ENCODE assay signal across 29 cellular contexts in genomic region chr5:138996120-138996519, GRCh38.
"Had no signal": no experiment of that assay in that cellular context is flagged by ENCODE, and none has a peak within 500 bp of the region (broad histone marks: within the 10 kb centered on the region; RNA-seq: fewer than 3 reads in every experiment).

No MANE protein-coding gene starts in this region.

- FAIRE-seq: urothelium cell line had no signal

- H3K4me3 ChIP-seq: stomach, suprapubic skin, testis, thoracic aorta, thyroid gland, tibial artery, tibial nerve, transverse colon, upper lobe of left lung, upper lobe of right lung, uterus, vagina had no signal

- H3K27ac ChIP-seq: stomach, suprapubic skin, testis, thoracic aorta, thyroid gland, tibial artery, tibial nerve, transverse colon, upper lobe of left lung, upper lobe of right lung, uterus, vagina had no signal

- H3K27me3 Mint-ChIP-seq: stimulated activated memory B cell treated with anti-CD40 and anti-IgM and Interleukin-4, amounts not matched to agents 10 μg/mL and 1 μg/mL and 100 μg/mL, for 72 hours; stimulated activated naive B cell treated with anti-CD40 and anti-IgM and Interleukin-4, amounts not matched to agents 10 μg/mL and 1 μg/mL and 100 μg/mL, for 72 hours; stimulated activated naive CD8-positive, alpha-beta T cell treated with anti-CD3 and anti-CD28 coated beads, Interleukin-15, amount 100 ng/mL, for 72 hours; stimulated activated naive CD8-positive, alpha-beta T cell treated with anti-CD3 and anti-CD28 coated beads, Interleukin-15, Interleukin-2, amounts not matched to agents 100 ng/mL and 50 ng/mL, for 24 hours; type B pancreatic cell had no signal

- H3K4me1 ChIP-seq: stomach, suprapubic skin, testis, thyroid gland, tibial artery, transverse colon, upper lobe of left lung, upper lobe of right lung, uterus, vagina had no signal

- DNase-seq: stimulated activated CD4-positive, alpha-beta T cell treated with anti-CD3 and anti-CD28 coated beads, Interleukin-2, amount 100 ng/mL, for 48 hours; stimulated activated CD4-positive, alpha-beta T cell treated with anti-CD3 and anti-CD28 coated beads, Interleukin-4, amount 100 ng/mL, for 1 hour; stimulated activated CD4-positive, alpha-beta T cell treated with anti-CD3 and anti-CD28 coated beads, Interleukin-4, amount 100 ng/mL, for 24 hours; stimulated activated CD4-positive, alpha-beta T cell treated with anti-CD3 and anti-CD28 coated beads, Interleukin-4, amount 100 ng/mL, for 4 hours; stimulated activated CD8-positive, alpha-beta memory T cell treated with anti-CD3 and anti-CD28 coated beads, Interleukin-4, amount 100 ng/mL, for 48 hours; stimulated activated naive B cell treated with anti-CD40 and anti-IgM and Interleukin-4, amounts not matched to agents 10 μg/mL and 1 μg/mL and 100 μg/mL, for 72 hours; stimulated activated naive CD4-positive, alpha-beta T cell; stimulated activated naive CD4-positive, alpha-beta T cell treated with Interleukin-2 at 50 U/mL for 16 hours; stimulated activated naive CD8-positive, alpha-beta T cell treated with anti-CD3 and anti-CD28 coated beads, Interleukin-15, amount 100 ng/mL, for 72 hours; stimulated activated naive CD8-positive, alpha-beta T cell treated with anti-CD3 and anti-CD28 coated beads, Interleukin-15, Interleukin-2, amounts not matched to agents 100 U/mL and 50 U/mL, for 24 hours; stomach; substantia nigra; testis; thyroid gland; tibial artery; transverse colon; trophoblast cell; upper lobe of left lung; upper lobe of right lung; uterus had no signal

- H3K36me3 Mint-ChIP-seq: stimulated activated effector memory CD8-positive, alpha-beta T cell treated with anti-CD3 and anti-CD28 coated beads, Interleukin-12 subunit alpha, Interleukin-12 subunit beta, amount 100 ng/mL, for 72 hours had no signal

- ATAC-seq: stimulated activated effector memory CD8-positive, alpha-beta T cell treated with anti-CD3 and anti-CD28 coated beads, Interleukin-12 subunit alpha, Interleukin-12 subunit beta, amount 100 ng/mL, for 72 hours; stimulated activated memory B cell treated with anti-CD40 and anti-IgM and Interleukin-4, amounts not matched to agents 10 μg/mL and 1 μg/mL and 100 μg/mL, for 72 hours; stimulated activated naive B cell treated with anti-CD40 and anti-IgM and Interleukin-4, amounts not matched to agents 10 μg/mL and 1 μg/mL and 100 μg/mL, for 72 hours; stimulated activated naive CD8-positive, alpha-beta T cell treated with anti-CD3 and anti-CD28 coated beads, Interleukin-15, amount 100 ng/mL, for 72 hours; stimulated activated naive CD8-positive, alpha-beta T cell treated with anti-CD3 and anti-CD28 coated beads, Interleukin-15, Interleukin-2, amounts not matched to agents 100 U/mL and 50 U/mL, for 24 hours; upper lobe of right lung had no signal

- H3K9me3 Mint-ChIP-seq: stimulated activated effector memory CD8-positive, alpha-beta T cell treated with anti-CD3 and anti-CD28 coated beads, Interleukin-12 subunit alpha, Interleukin-12 subunit beta, amount 100 ng/mL, for 72 hours had no signal

- H3K27ac Mint-ChIP-seq: stimulated activated effector memory CD8-positive, alpha-beta T cell treated with anti-CD3 and anti-CD28 coated beads, Interleukin-12 subunit alpha, Interleukin-12 subunit beta, amount 100 ng/mL, for 72 hours; stimulated activated memory B cell treated with anti-CD40 and anti-IgM and Interleukin-4, amounts not matched to agents 10 μg/mL and 1 μg/mL and 100 μg/mL, for 72 hours; stimulated activated naive B cell treated with anti-CD40 and anti-IgM and Interleukin-4, amounts not matched to agents 10 μg/mL and 1 μg/mL and 100 μg/mL, for 72 hours; stimulated activated naive CD8-positive, alpha-beta T cell treated with anti-CD3 and anti-CD28 coated beads, Interleukin-15, amount 100 ng/mL, for 72 hours; stimulated activated naive CD8-positive, alpha-beta T cell treated with anti-CD3 and anti-CD28 coated beads, Interleukin-15, Interleukin-2, amounts not matched to agents 100 ng/mL and 50 ng/mL, for 24 hours; type B pancreatic cell had no signal

- H3K4me3 Mint-ChIP-seq: stimulated activated effector memory CD8-positive, alpha-beta T cell treated with anti-CD3 and anti-CD28 coated beads, Interleukin-12 subunit alpha, Interleukin-12 subunit beta, amount 100 ng/mL, for 72 hours; stimulated activated memory B cell treated with anti-CD40 and anti-IgM and Interleukin-4, amounts not matched to agents 10 μg/mL and 1 μg/mL and 100 μg/mL, for 72 hours; stimulated activated naive B cell treated with anti-CD40 and anti-IgM and Interleukin-4, amounts not matched to agents 10 μg/mL and 1 μg/mL and 100 μg/mL, for 72 hours; stimulated activated naive CD8-positive, alpha-beta T cell treated with anti-CD3 and anti-CD28 coated beads, Interleukin-15, amount 100 ng/mL, for 72 hours; stimulated activated naive CD8-positive, alpha-beta T cell treated with anti-CD3 and anti-CD28 coated beads, Interleukin-15, Interleukin-2, amounts not matched to agents 100 ng/mL and 50 ng/mL, for 24 hours; type B pancreatic cell had no signal

- H3K4me1 Mint-ChIP-seq: stimulated activated effector memory CD8-positive, alpha-beta T cell treated with anti-CD3 and anti-CD28 coated beads, Interleukin-12 subunit alpha, Interleukin-12 subunit beta, amount 100 ng/mL, for 72 hours; stimulated activated memory B cell treated with anti-CD40 and anti-IgM and Interleukin-4, amounts not matched to agents 10 μg/mL and 1 μg/mL and 100 μg/mL, for 72 hours; stimulated activated naive B cell treated with anti-CD40 and anti-IgM and Interleukin-4, amounts not matched to agents 10 μg/mL and 1 μg/mL and 100 μg/mL, for 72 hours; stimulated activated naive CD8-positive, alpha-beta T cell treated with anti-CD3 and anti-CD28 coated beads, Interleukin-15, amount 100 ng/mL, for 72 hours had no signal

- H3K9me3 ChIP-seq: suprapubic skin, testis, thoracic aorta, thyroid gland, tibial artery, transverse colon, upper lobe of left lung, upper lobe of right lung, uterus, vagina had no signal
